1 cellular context compared by ENCODE assay signal in the genomic region with DNA sequence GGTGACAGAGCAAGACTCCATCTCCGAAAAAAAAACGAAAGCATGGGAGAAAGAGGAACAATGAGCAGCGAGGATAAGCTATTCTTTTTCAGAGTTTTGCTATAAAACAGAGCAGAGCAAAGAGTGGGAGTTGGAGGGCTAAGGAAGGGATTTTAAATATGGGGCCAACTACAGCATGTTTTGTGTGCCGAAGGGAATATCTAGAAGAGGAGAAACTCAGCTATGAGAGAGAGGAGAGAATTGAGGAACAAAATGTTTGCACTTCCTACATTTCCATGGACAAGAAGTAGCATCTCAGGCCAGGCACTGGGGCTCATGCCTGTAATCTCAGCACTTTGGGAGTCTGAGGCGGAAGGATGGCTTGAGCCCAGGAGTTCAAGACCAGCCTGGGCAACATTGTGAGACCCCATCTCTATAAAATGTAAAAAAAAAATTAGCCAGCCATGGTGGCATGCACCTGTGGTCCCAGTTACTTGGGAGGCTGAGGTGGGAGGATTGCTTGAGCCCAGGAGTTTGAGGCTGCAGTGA.
TF ChIP-seq lines count a peak whose summit lies in the region.

No MANE protein-coding gene starts in this region.

TF ChIP-seq in HepG2, 621 proteins besides CTCF, POLR2A, EP300 and RAD21:
- TF ChIP-seq ZNF121 (CRISPR knock-in tag; IDR thresholded peaks at IDR 0.05) = peak; percentile 43; the same call in 1 of the 2 replicates
- TF ChIP-seq, protein P1, sequence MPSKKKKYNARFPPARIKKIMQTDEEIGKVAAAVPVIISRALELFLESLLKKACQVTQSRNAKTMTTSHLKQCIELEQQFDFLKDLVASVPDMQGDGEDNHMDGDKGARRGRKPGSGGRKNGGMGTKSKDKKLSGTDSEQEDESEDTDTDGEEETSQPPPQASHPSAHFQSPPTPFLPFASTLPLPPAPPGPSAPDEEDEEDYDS (CRISPR knock-in tag; IDR thresholded peaks at IDR 0.05) = no peak
TF ChIP-seq in HepG2: peak in this region for 1.
